ENCODE assay signal across 13 cellular contexts in the genomic region with DNA sequence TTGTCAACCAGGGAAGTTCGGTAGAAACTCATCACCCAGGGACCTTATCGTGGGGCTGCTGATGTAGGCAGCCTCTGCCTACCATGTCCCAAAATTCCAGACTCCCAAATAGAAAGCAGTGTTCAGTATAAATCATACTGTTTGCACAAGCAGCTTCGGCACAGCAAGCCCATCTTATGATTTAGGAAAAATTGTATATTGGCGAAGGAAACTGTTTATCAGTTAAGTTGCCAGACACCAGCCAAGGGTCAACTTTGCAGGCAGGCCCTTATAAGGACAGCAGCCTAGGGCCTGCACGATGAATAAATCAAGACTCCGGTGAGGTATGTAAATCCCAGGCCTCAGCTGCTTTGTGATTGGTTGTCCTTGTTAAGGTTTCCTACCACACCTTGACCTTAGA.
"Had no signal": no experiment of that assay in that cellular context is flagged by ENCODE, and none has a peak within 500 bp of the region (broad histone marks: within the 10 kb centered on the region; RNA-seq: fewer than 3 reads in every experiment).

No MANE protein-coding gene starts in this region.

- ATAC-seq: left lung; stimulated activated naive B cell treated with anti-CD40 and anti-IgM and Interleukin-4, amounts not matched to agents 10 μg/mL and 1 μg/mL and 100 μg/mL, for 72 hours had no signal

- H3K36me3 ChIP-seq: adrenal gland, cardiac muscle cell, left lung had no signal

- H3K4me3 ChIP-seq: adrenal gland, cardiac muscle cell, left lung had no signal

- H3K9me3 ChIP-seq: adrenal gland, left lung had no signal

- H3K27ac ChIP-seq: cardiac muscle cell, VCaP had no signal

- DNase-seq: activated CD4-positive, alpha-beta T cell treated with anti-CD3 and anti-CD28 coated beads for 1 hour; activated CD4-positive, alpha-beta T cell treated with anti-CD3 and anti-CD28 coated beads, Interleukin-2, amount 50 U/mL, for 48 hours; adrenal gland; islet precursor cell; left lung; mesenchymal stem cell; stimulated activated CD4-positive, alpha-beta T cell treated with anti-CD3 and anti-CD28 coated beads, Interleukin-15, amount 100 ng/mL, for 24 hours; stimulated activated CD4-positive, alpha-beta T cell treated with anti-CD3 and anti-CD28 coated beads, Interleukin-4, amount 100 ng/mL, for 1 hour; stimulated activated naive B cell treated with anti-CD40 and anti-IgM and Interleukin-4, amounts not matched to agents 10 μg/mL and 1 μg/mL and 100 μg/mL, for 72 hours had no signal

- H3K27me3 ChIP-seq: adrenal gland, cardiac muscle cell, left lung had no signal

- FAIRE-seq: endothelial cell of umbilical vein, frontal cortex had no signal
